In the genomic region with DNA sequence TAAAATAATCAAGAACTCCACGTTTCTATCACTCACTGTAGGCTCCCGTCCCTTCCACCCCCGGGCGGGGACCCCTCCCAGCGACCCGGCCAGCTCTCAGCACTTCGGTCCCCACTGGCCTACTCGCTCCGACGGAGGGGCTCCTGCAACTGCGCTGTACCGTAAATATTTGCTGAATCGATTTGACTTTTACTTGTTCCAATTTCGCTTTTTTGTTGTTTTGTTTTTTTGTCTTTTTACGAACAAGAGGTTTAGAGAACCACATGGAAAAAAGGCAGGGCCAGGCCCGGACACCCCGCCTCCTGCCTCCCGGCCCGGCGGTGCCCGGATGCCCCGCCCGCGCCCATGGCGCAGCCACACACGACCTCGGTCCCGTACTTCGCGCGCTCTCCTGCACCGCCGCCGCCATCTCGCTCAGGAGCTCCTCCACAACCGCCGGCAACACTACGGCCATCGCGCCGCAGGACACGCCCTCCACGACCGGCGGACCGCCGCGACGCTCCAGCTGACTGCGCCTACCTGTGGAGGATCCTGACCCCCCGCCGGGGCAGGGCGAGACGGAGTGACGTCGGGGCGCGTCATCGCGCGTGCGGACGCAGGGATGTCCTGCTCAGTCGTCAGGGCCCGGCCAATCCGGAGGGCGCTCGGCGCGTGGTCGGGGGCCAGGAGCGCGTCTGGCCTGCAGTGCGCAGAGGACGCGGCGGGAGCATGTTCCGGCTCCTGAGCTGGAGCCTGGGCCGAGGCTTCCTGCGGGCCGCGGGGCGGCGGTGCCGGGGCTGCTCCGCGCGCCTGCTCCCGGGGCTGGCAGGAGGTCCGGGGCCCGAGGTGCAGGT, we compare ENCODE assay signal across 8 cellular contexts. TPM values are rescaled to one million over a fixed set of nuclear protein-coding genes. Genes with fewer than 3 reads are reported as not detected.
DNase-seq lines count a peak whose midpoint lies in the region; ATAC-seq and TF ChIP-seq lines count a peak whose summit lies in the region.

A gene with protein sequence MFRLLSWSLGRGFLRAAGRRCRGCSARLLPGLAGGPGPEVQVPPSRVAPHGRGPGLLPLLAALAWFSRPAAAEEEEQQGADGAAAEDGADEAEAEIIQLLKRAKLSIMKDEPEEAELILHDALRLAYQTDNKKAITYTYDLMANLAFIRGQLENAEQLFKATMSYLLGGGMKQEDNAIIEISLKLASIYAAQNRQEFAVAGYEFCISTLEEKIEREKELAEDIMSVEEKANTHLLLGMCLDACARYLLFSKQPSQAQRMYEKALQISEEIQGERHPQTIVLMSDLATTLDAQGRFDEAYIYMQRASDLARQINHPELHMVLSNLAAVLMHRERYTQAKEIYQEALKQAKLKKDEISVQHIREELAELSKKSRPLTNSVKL (plus strand): TSS at position 684 of the 833 bp plus-strand sequence. CDS start 25 bp downstream, at position 709.
A gene with protein sequence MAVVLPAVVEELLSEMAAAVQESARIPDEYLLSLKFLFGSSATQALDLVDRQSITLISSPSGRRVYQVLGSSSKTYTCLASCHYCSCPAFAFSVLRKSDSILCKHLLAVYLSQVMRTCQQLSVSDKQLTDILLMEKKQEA (minus strand): TSS at position 564 of the 833 bp plus-strand sequence. CDS start 110 bp downstream, at position 454.

- no peaks in the 10 kb centered on the region for H3F3A ChIP-seq in smooth muscle cell (ENCODE audit: low read depth)

- POLR2A ChIA-PET in activated B cell treated with CpG ODN at 0.5 μM for 24 hours (lab: Charles Lee), result interaction anchor here (0.6 to 1.7 kb wide), 10 partner anchors 10 to 496 kb away, joined by 3 to 10 read pairs (median 4); partner anchors contain the start of genes ADORA2B, NCOR1 and UBB

- peaks cover 9% of the 10 kb centered on the region for H3K4me1 ChIP-seq in smooth muscle cell (ENCODE audit: low read depth)

- peak within 1 kb of the TSS; percentile 96 for H3K27ac Mint-ChIP-seq in activated B cell treated with CpG ODN at 0.5 μM for 24 hours

- peak; percentile 78 for DNase-seq in AG09319 (ENCODE audit: extremely low read depth, low read depth)
- DNase-seq in NCI-H226, result peak; percentile 98
- DNase-seq in activated B cell treated with CpG ODN at 0.5 μM for 24 hours, result peak; percentile 92
- DNase-seq in cardiac fibroblast (ENCODE audit: low read depth in 2 of 2), result peak; percentile 94 to 96
- peak; percentile 98 for DNase-seq in iPS-NIHi7 (ENCODE audit: extremely low spot score)
- peak; percentile 82 for DNase-seq in smooth muscle cell (lab: John Stamatoyannopoulos, UW; ENCODE audit: unreplicated experiment)

- H3K9ac ChIP-seq in smooth muscle cell (ENCODE audit: low read depth), result peak within 1 kb of the TSS; percentile 74

- peak; percentile 95 for ATAC-seq in GM19023 (IDR thresholded peaks at IDR 0.05; ENCODE audit: unreplicated experiment)
- peak; percentile 95 for ATAC-seq in HG03196 (IDR thresholded peaks at IDR 0.05; ENCODE audit: unreplicated experiment)
- ATAC-seq in activated B cell treated with CpG ODN at 0.5 μM for 24 hours (ENCODE audit: low read depth), result peak; percentile 87

- H3K36me3 Mint-ChIP-seq in activated B cell treated with CpG ODN at 0.5 μM for 24 hours (ENCODE audit: low read depth), result peaks cover 56% of the 10 kb centered on the region

- peak within 1 kb of the TSS; percentile 81 for H2AFZ ChIP-seq in smooth muscle cell (ENCODE audit: low read depth)

- H3K4me3 Mint-ChIP-seq in activated B cell treated with CpG ODN at 0.5 μM for 24 hours, result peak within 1 kb of the TSS; percentile 97

- peaks cover 28% of the 10 kb centered on the region for H3K4me1 Mint-ChIP-seq in activated B cell treated with CpG ODN at 0.5 μM for 24 hours

- H3K79me2 ChIP-seq in smooth muscle cell (ENCODE audit: low read depth), result peaks cover 49% of the 10 kb centered on the region

- no peaks in the 10 kb centered on the region for H3K27me3 Mint-ChIP-seq in activated B cell treated with CpG ODN at 0.5 μM for 24 hours

- TF ChIP-seq CTCF in AG09319 (IDR thresholded peaks at IDR 0.05; ENCODE audit: low read depth, low read length), result no peak
- TF ChIP-seq CTCF in activated B cell treated with CpG ODN at 0.5 μM for 24 hours (IDR thresholded peaks at IDR 0.05), result no peak
- no peak for TF ChIP-seq CTCF in cardiac fibroblast (IDR thresholded peaks at IDR 0.05; ENCODE audit: low read depth, low read length)
- TF ChIP-seq CTCF in smooth muscle cell (IDR thresholded peaks at IDR 0.05; ENCODE audit: borderline replicate concordance, insufficient read depth, poor library complexity, severe bottlenecking), result no peak

- intact Hi-C loops in activated B cell treated with CpG ODN at 0.5 μM for 24 hours (cut with micrococcal nuclease), result loop anchor here (2.0 kb wide), 2 partner anchors 301 to 1697 kb away; partner anchors contain the start of gene ZNF286A

- peak within 1 kb of the TSS; percentile 90 for H3K4me2 ChIP-seq in smooth muscle cell

- under 1% methylated on average over 74 of the region's 91 CpGs for WGBS in smooth muscle cell (ENCODE audit: low lambda C conversion rate)

- peak within 1 kb of the TSS; percentile 89 for H3K27ac ChIP-seq in smooth muscle cell (ENCODE audit: low read depth)

- H3K4me3 ChIP-seq in cardiac fibroblast (replicated peaks in 1 of 2; ENCODE audit: low read depth in 2 of 2, low read length in 2 of 2) (peak within 1 kb of the TSS; percentile 70 to 84), smooth muscle cell (peak within 1 kb of the TSS; percentile 63)

- CTCF ChIA-PET in activated B cell treated with CpG ODN at 0.5 μM for 24 hours (lab: Charles Lee), result interaction anchor here (0.7 to 3.3 kb wide), 6 partner anchors 10 to 741 kb away, joined by 3 to 25 read pairs (median 4); partner anchors contain the start of gene ADORA2B

- no peaks in the 10 kb centered on the region for H3K9me3 ChIP-seq in smooth muscle cell (replicated peaks; ENCODE audit: low read depth)

- no peaks in the 10 kb centered on the region for H3K27me3 ChIP-seq in smooth muscle cell (ENCODE audit: low read depth)

- H3K9me3 Mint-ChIP-seq in activated B cell treated with CpG ODN at 0.5 μM for 24 hours, result no peaks in the 10 kb centered on the region

- peaks cover 11% of the 10 kb centered on the region for H4K20me1 ChIP-seq in smooth muscle cell (ENCODE audit: low read depth)

- H3K36me3 ChIP-seq in smooth muscle cell (ENCODE audit: low read depth), result peaks cover 17% of the 10 kb centered on the region

RNA-seq across cellular contexts. Expression of the first gene that starts in this region (rescaled TPM):
- total RNA-seq in activated B cell treated with CpG ODN at 0.5 μM for 24 hours (29.7 and 34.2 TPM in 2 replicates), smooth muscle cell (18.1 and 38.7 TPM in 2 replicates)
- 17.4 and 22.9 TPM in 2 replicates for polyA plus RNA-seq in smooth muscle cell

RNA-seq across cellular contexts. Expression of the second gene that starts in this region (rescaled TPM):
- total RNA-seq in activated B cell treated with CpG ODN at 0.5 μM for 24 hours (15.0 and 18.1 TPM in 2 replicates), smooth muscle cell (11.7 and 16.8 TPM in 2 replicates)
- polyA plus RNA-seq in smooth muscle cell, result 22.0 and 23.6 TPM in 2 replicates

Comparison
In these comparisons a context has a peak if more than half of its experiments do, and no peak if none do; other contexts are left out.
1. Peak in every context shown above with its lines: DNase-seq, ATAC-seq, H3K4me3 ChIP-seq and H3K27ac ChIP-seq.